Comparison of ENCODE assay signal across 1 cellular context in the genomic region with DNA sequence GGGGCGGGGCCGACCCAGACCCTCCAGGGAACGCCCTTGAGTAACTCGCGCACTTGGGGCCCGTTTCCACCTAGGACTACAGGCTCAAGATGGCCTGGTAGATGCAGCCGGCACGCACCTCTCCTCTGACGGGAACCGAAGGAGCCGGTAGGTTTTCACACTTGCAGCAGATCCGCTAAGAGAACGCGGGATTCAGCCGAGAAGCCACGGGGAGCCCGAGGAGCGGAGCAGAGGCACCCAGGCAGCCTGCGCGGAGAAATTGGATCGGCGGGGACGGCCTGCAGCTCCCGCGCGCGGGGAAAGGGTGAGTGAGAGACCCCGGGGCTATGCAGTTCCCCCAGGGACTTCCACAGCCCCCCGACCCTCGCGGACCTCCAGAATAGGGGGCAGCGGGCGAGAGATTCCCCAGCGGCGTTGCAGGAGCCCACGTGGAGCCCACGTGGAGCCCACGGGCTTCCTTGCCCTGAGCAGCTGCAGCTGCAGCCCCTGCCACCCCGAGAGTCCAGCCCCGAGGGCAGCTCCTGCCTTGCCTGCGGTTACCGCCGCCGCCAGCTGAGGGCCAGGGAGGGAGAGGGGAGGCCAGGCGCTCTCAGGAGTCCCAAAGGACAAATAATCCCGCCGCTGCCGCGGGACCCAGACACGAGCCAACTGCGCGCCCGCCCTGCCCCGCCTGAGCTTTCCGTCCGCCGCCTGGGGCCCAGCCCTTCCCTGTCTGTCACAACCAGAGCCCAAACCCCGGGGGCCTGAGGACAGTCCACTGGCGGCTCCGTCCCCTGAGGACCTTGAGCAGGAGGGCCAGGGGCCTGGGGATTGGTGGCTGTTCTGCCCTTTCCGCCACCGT.
A peak's percentile ranks its signal among the peaks of the same experiment; 100 is the strongest.
TF ChIP-seq lines count a peak whose summit lies in the region.

No MANE protein-coding gene starts in this region.

TF ChIP-seq in HCT116, 20 proteins besides CTCF, POLR2A, EP300 and RAD21:
- TF ChIP-seq ZFX (IDR thresholded peaks at IDR 0.05) = peak; percentile 36; the same call in 1 of the 2 replicates
- TF ChIP-seq POLR2AphosphoS5 (IDR thresholded peaks at IDR 0.05; ENCODE audit: low read depth, low read length) = peak; percentile 95
- 0 out of 2 replicates have a peak, but pooled peaks have one; percentile 30 for TF ChIP-seq CBX3 (IDR thresholded peaks at IDR 0.05; ENCODE audit: low read depth)
- peak; percentile 69 for TF ChIP-seq YY1 (IDR thresholded peaks at IDR 0.05; ENCODE audit: extremely low read depth, insufficient replicate concordance, low read depth, low read length)
- TF ChIP-seq SIN3A (IDR thresholded peaks at IDR 0.05; ENCODE audit: low read depth) = 0 out of 2 replicates have a peak, but pooled peaks have one; percentile 42
- TF ChIP-seq, protein P1, sequence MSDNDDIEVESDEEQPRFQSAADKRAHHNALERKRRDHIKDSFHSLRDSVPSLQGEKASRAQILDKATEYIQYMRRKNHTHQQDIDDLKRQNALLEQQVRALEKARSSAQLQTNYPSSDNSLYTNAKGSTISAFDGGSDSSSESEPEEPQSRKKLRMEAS (IDR thresholded peaks at IDR 0.05) = peak; percentile 47; the same call in 1 of the 2 replicates
- TF ChIP-seq, protein P2, sequence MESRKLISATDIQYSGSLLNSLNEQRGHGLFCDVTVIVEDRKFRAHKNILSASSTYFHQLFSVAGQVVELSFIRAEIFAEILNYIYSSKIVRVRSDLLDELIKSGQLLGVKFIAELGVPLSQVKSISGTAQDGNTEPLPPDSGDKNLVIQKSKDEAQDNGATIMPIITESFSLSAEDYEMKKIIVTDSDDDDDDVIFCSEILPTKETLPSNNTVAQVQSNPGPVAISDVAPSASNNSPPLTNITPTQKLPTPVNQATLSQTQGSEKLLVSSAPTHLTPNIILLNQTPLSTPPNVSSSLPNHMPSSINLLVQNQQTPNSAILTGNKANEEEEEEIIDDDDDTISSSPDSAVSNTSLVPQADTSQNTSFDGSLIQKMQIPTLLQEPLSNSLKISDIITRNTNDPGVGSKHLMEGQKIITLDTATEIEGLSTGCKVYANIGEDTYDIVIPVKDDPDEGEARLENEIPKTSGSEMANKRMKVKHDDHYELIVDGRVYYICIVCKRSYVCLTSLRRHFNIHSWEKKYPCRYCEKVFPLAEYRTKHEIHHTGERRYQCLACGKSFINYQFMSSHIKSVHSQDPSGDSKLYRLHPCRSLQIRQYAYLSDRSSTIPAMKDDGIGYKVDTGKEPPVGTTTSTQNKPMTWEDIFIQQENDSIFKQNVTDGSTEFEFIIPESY (IDR thresholded peaks at IDR 0.05; ENCODE audit: extremely low read depth, insufficient replicate concordance, low read length) = no peak
- no peak for TF ChIP-seq TCF7L2 (IDR thresholded peaks at IDR 0.05; ENCODE audit: borderline replicate concordance, extremely low read depth, insufficient read depth, insufficient read length)
